15 cellular contexts compared by ENCODE assay signal in the genomic region with DNA sequence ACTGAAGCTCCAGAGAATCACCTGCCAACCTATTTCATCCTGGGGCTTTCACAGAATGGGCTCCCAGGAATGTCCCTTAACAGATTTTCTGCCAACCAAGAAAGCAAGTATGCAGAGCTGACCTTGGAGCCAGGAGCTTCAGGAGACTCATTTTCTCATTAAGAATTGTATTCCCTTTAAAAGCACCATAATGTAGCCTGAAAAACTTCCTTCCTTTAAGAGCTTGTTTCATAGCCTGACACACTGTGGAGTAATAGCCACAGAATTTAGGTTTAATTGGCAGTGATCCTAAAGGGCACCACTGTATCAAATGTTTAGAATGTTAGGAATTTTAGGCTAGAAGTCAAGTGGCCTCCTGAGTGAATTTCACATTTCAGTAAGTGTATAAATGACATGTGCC.
DNase-seq lines count a peak whose midpoint lies in the region; ATAC-seq and TF ChIP-seq lines count a peak whose summit lies in the region.
"Had no signal": no experiment of that assay in that cellular context is flagged by ENCODE, and none has a peak within 500 bp of the region (broad histone marks: within the 10 kb centered on the region; RNA-seq: fewer than 3 reads in every experiment).

No MANE protein-coding gene starts in this region.

- no peak overlapping the region for H3K4me3 ChIP-seq in SK-N-SH (ENCODE audit: low read depth in 2 of 2, low read length in 1 of 2)
- H3K4me3 ChIP-seq in fibroblast of lung (replicated peaks in 1 of 4; ENCODE audit: control extremely low read depth in 1 of 4, insufficient read depth in 1 of 4, low read depth in 3 of 4, low read length in 4 of 4): no peak overlapping the region
- no peak overlapping the region for H3K4me3 ChIP-seq in mucosa of descending colon

- DNase-seq in HCEC 1CT: peak; percentile 10
- DNase-seq in SK-N-SH: no peak
- peak; percentile 5 to 74 for DNase-seq in fibroblast of lung (ENCODE audit: low read depth in 2 of 2)
- peak; percentile 63 for DNase-seq in renal cortical epithelial cell (ENCODE audit: low read depth)
- DNase-seq in mucosa of descending colon: no peak
- DNase-seq in stimulated activated naive CD8-positive, alpha-beta T cell treated with anti-CD3 and anti-CD28 coated beads, Interleukin-15, amount 100 ng/mL, for 72 hours: no peak
- DNase-seq: anterior cingulate cortex, NCI-H1694 treated with DMSO at 0.1 percent for 48 hours, NCI-H526, WERI-Rb-1 had no signal

- H3K27ac Mint-ChIP-seq in stimulated activated naive CD8-positive, alpha-beta T cell treated with anti-CD3 and anti-CD28 coated beads, Interleukin-15, amount 100 ng/mL, for 72 hours: no peak overlapping the region
- H3K27ac Mint-ChIP-seq: CD14-positive monocyte had no signal

- H3K27ac ChIP-seq in SK-N-SH (ENCODE audit: low read depth in 2 of 2, low read length in 1 of 2) (peak overlapping the region in 1 of 2 experiments; percentile 16; a peak in 2 of 4 replicates), fibroblast of lung (ENCODE audit: insufficient read depth, low read length) (no peak overlapping the region)
- H3K27ac ChIP-seq: parathyroid adenoma, WERI-Rb-1 had no signal

- H3K9me3 Mint-ChIP-seq in stimulated activated naive CD8-positive, alpha-beta T cell treated with anti-CD3 and anti-CD28 coated beads, Interleukin-15, amount 100 ng/mL, for 72 hours: no peaks in the 10 kb centered on the region

- H3K27me3 ChIP-seq in SK-N-SH (ENCODE audit: insufficient read depth) (no peaks in the 10 kb centered on the region), fibroblast of lung (ENCODE audit: control insufficient read depth, insufficient read depth, low read length) (no peaks in the 10 kb centered on the region)

- no peak for TF ChIP-seq EP300 in SK-N-SH (IDR thresholded peaks at IDR 0.05; ENCODE audit: borderline replicate concordance in 1 of 2, low read depth in 1 of 2, low read length in 1 of 2)

- H2AFZ ChIP-seq in SK-N-SH (ENCODE audit: low read depth) (0 out of 2 replicates have a peak overlapping the region, but pooled peaks have one; percentile 14), fibroblast of lung (ENCODE audit: low read length) (no peak overlapping the region)
- H2AFZ ChIP-seq: parathyroid adenoma had no signal

- POLR2A ChIA-PET in SK-N-SH (lab: Yijun Ruan, JAX): interaction anchor here (1.8 kb wide), 1 partner anchor 11 kb away, joined by 6 read pairs; no protein-coding TSS in a partner anchor

- H3K9me3 ChIP-seq in SK-N-SH: no peaks in the 10 kb centered on the region
- H3K9me3 ChIP-seq in fibroblast of lung (ENCODE audit: control insufficient read depth, insufficient read depth, low read depth, low read length): no peaks in the 10 kb centered on the region
- H3K9me3 ChIP-seq in mucosa of descending colon: no peaks in the 10 kb centered on the region

- TF ChIP-seq RAD21 in SK-N-SH (IDR thresholded peaks at IDR 0.05; ENCODE audit: low read length): no peak

- no peak overlapping the region for H3K4me3 Mint-ChIP-seq in stimulated activated naive CD8-positive, alpha-beta T cell treated with anti-CD3 and anti-CD28 coated beads, Interleukin-15, amount 100 ng/mL, for 72 hours
- H3K4me3 Mint-ChIP-seq: CD14-positive monocyte had no signal

- no peaks in the 10 kb centered on the region for H3K79me2 ChIP-seq in SK-N-SH (ENCODE audit: insufficient read depth)
- H3K79me2 ChIP-seq in fibroblast of lung (ENCODE audit: control insufficient read depth, insufficient read depth, low read length): no peaks in the 10 kb centered on the region
- H3K79me2 ChIP-seq: parathyroid adenoma had no signal

- intact Hi-C loops in mucosa of descending colon (cut with DNase I, micrococcal nuclease): no loop called here

- H3K9ac ChIP-seq in SK-N-SH: no peak overlapping the region
- H3K9ac ChIP-seq in fibroblast of lung (ENCODE audit: insufficient read depth, low read length): no peak overlapping the region
- H3K9ac ChIP-seq: parathyroid adenoma had no signal

- no peaks in the 10 kb centered on the region for H3K4me1 Mint-ChIP-seq in stimulated activated naive CD8-positive, alpha-beta T cell treated with anti-CD3 and anti-CD28 coated beads, Interleukin-15, amount 100 ng/mL, for 72 hours
- H3K4me1 Mint-ChIP-seq: CD14-positive monocyte had no signal

- H3F3A ChIP-seq in SK-N-SH (replicated peaks; ENCODE audit: insufficient read depth): peaks cover 7% of the 10 kb centered on the region

- H3K4me2 ChIP-seq in SK-N-SH: no peak overlapping the region
- H3K4me2 ChIP-seq in fibroblast of lung (ENCODE audit: extremely low read depth, insufficient read depth, low read length): no peak overlapping the region

- CTCF ChIA-PET in SK-N-SH (lab: Yijun Ruan, JAX): no interaction called here

- H3K4me1 ChIP-seq in SK-N-SH (ENCODE audit: control insufficient read depth in 1 of 2, insufficient read depth in 2 of 2, low read depth in 1 of 2, low read length in 1 of 2) (peaks cover 0 to 14% of the 10 kb centered on the region in 2 experiments; a peak in 3 of 4 replicates), fibroblast of lung (ENCODE audit: control insufficient read depth, extremely low read depth, insufficient read depth, low read length) (peaks cover 3% of the 10 kb centered on the region), mucosa of descending colon (ENCODE audit: low read depth) (no peaks in the 10 kb centered on the region)
- H3K4me1 ChIP-seq: parathyroid adenoma had no signal

- H4K20me1 ChIP-seq in SK-N-SH (ENCODE audit: insufficient read depth) (no peaks in the 10 kb centered on the region), fibroblast of lung (ENCODE audit: control insufficient read depth, extremely low read depth, insufficient read depth, low read length) (no peaks in the 10 kb centered on the region)

- H3K36me3 ChIP-seq in SK-N-SH (replicated peaks in 1 of 2; ENCODE audit: control insufficient read depth in 1 of 2, insufficient read depth in 2 of 2, low read length in 1 of 2): no peaks in the 10 kb centered on the region
- no peaks in the 10 kb centered on the region for H3K36me3 ChIP-seq in fibroblast of lung (ENCODE audit: control insufficient read depth, insufficient read depth, low read length)
- no peaks in the 10 kb centered on the region for H3K36me3 ChIP-seq in mucosa of descending colon (ENCODE audit: low read depth)
- H3K36me3 ChIP-seq: WERI-Rb-1 had no signal

- no peak for ATAC-seq in mucosa of descending colon
- ATAC-seq in GM19463 (IDR thresholded peaks at IDR 0.05; ENCODE audit: unreplicated experiment): no peak
- no peak for ATAC-seq in HG02970 (IDR thresholded peaks at IDR 0.05; ENCODE audit: low FRiP score, unreplicated experiment)
- no peak for ATAC-seq in stimulated activated naive CD8-positive, alpha-beta T cell treated with anti-CD3 and anti-CD28 coated beads, Interleukin-15, amount 100 ng/mL, for 72 hours
- ATAC-seq: Panc1 had no signal

- TF ChIP-seq CTCF in SK-N-SH (IDR thresholded peaks at IDR 0.05): no peak
- no peak for TF ChIP-seq CTCF in fibroblast of lung (conservative IDR thresholded peaks at IDR 0.05 in 1 of 2, IDR thresholded peaks at IDR 0.05 in 1 of 2; ENCODE audit: low read depth in 1 of 2, low read length in 2 of 2)
- no peak for TF ChIP-seq CTCF in mucosa of descending colon (IDR thresholded peaks at IDR 0.05)

- peaks cover 7% of the 10 kb centered on the region for H3K27me3 Mint-ChIP-seq in stimulated activated naive CD8-positive, alpha-beta T cell treated with anti-CD3 and anti-CD28 coated beads, Interleukin-15, amount 100 ng/mL, for 72 hours

- no peaks in the 10 kb centered on the region for H3K9me2 ChIP-seq in SK-N-SH

TF ChIP-seq in SK-N-SH, 30 proteins besides CTCF, POLR2A, EP300 and RAD21:
- TF ChIP-seq MEF2A (IDR thresholded peaks at IDR 0.05; ENCODE audit: borderline replicate concordance, low read depth) (no peak), TEAD4 (IDR thresholded peaks at IDR 0.05; ENCODE audit: borderline replicate concordance, insufficient read depth) (peak; percentile 19; the same call in 1 of the 2 replicates), FOXJ3 (CRISPR knock-in tag; IDR thresholded peaks at IDR 0.05) (no peak), NFIC (IDR thresholded peaks at IDR 0.05; ENCODE audit: borderline replicate concordance) (peak; percentile 50; the same call in 1 of the 2 replicates), POLR2AphosphoS5 (IDR thresholded peaks at IDR 0.05; ENCODE audit: low read depth, low read length) (no peak), RCOR1 (IDR thresholded peaks at IDR 0.05; ENCODE audit: low read length) (no peak), FOXM1 (IDR thresholded peaks at IDR 0.05; ENCODE audit: low read depth) (no peak), GATA2 (CRISPR knock-in tag; IDR thresholded peaks at IDR 0.05) (no peak), NRF1 (IDR thresholded peaks at IDR 0.05; ENCODE audit: low read depth, low read length) (no peak), IRF3 (IDR thresholded peaks at IDR 0.05; ENCODE audit: low read depth, low read length) (no peak)
- TF ChIP-seq, protein P1, sequence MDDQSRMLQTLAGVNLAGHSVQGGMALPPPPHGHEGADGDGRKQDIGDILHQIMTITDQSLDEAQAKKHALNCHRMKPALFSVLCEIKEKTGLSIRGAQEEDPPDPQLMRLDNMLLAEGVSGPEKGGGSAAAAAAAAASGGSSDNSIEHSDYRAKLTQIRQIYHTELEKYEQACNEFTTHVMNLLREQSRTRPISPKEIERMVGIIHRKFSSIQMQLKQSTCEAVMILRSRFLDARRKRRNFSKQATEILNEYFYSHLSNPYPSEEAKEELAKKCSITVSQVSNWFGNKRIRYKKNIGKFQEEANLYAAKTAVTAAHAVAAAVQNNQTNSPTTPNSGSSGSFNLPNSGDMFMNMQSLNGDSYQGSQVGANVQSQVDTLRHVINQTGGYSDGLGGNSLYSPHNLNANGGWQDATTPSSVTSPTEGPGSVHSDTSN (IDR thresholded peaks at IDR 0.05): peak; percentile 20; the same call in 1 of the 2 replicates

Comparison
In these comparisons a context has a peak if more than half of its experiments do, and no peak if none do; other contexts are left out.
1. DNase-seq: peak in HCEC 1CT (single experiment), fibroblast of lung (2 of 2) and renal cortical epithelial cell (single experiment); none in SK-N-SH (single experiment), mucosa of descending colon (0 of 3) and stimulated activated naive CD8-positive, alpha-beta T cell treated with anti-CD3 and anti-CD28 coated beads, Interleukin-15, amount 100 ng/mL, for 72 hours (0 of 2).